ENCODE assay signal across 15 cellular contexts in genomic region chr7:17099083-17099973, GRCh38.
DNase-seq lines count a peak whose midpoint lies in the region; ATAC-seq, FAIRE-seq and TF ChIP-seq lines count a peak whose summit lies in the region.
"Had no signal": no experiment of that assay in that cellular context is flagged by ENCODE, and none has a peak within 500 bp of the region (broad histone marks: within the 10 kb centered on the region; RNA-seq: fewer than 3 reads in every experiment).

No MANE protein-coding gene starts in this region.

- no peak overlapping the region for H3K9ac ChIP-seq in adipocyte (ENCODE audit: low read length)

- no peak for TF ChIP-seq POLR2A in stomach (IDR thresholded peaks at IDR 0.05)

- WGBS in stomach, 5 donors: 54 to 61% (median 56%) methylated on average over 12 of the region's 12 CpGs

- H3K27me3 ChIP-seq in adipocyte (replicated peaks; ENCODE audit: control insufficient read depth, insufficient read depth, low read length) (no peaks in the 10 kb centered on the region), stomach (no peaks in the 10 kb centered on the region)
- H3K27me3 ChIP-seq: heart left ventricle, SJCRH30 had no signal

- H3K36me3 ChIP-seq in adipocyte (ENCODE audit: control insufficient read depth, insufficient read depth, low read length, severe bottlenecking) (no peaks in the 10 kb centered on the region), stomach (no peaks in the 10 kb centered on the region)
- H3K36me3 ChIP-seq: heart left ventricle, SJCRH30 had no signal

- H3K27ac ChIP-seq in stomach: peak overlapping the region; percentile 57 to 85 (median 76)
- H3K27ac ChIP-seq: heart left ventricle, SJCRH30 had no signal

- no peak for TF ChIP-seq EP300 in stomach (IDR thresholded peaks at IDR 0.05)

- no peak for FAIRE-seq in HTR-8/SVneo (lab: Jason Lieb, UNC)
- FAIRE-seq: GM12878 had no signal

- H3K4me3 ChIP-seq in adipocyte (ENCODE audit: low read length) (no peak overlapping the region), stomach (no peak overlapping the region)
- H3K4me3 ChIP-seq: GM12878, heart left ventricle, SJCRH30 had no signal

- DNase-seq in HT-29 (ENCODE audit: low spot score): peak; percentile 81
- DNase-seq in adipocyte (ENCODE audit: low read depth): peak; percentile 35
- DNase-seq in iris pigment epithelial cell (ENCODE audit: low read depth): peak; percentile 58
- peak; percentile 85 for DNase-seq in stomach
- DNase-seq in stimulated activated CD4-positive, alpha-beta T cell treated with anti-CD3 and anti-CD28 coated beads, Interleukin-4, amount 100 ng/mL, for 24 hours: no peak
- DNase-seq in NCI-H510A (lab: John Stamatoyannopoulos, UW): no peak
- DNase-seq in HTR-8/SVneo (ENCODE audit: insufficient read length, low spot score): no peak
- DNase-seq: cerebellar nuclear complex, SJCRH30 had no signal

- no peak for ATAC-seq in GM21786 (IDR thresholded peaks at IDR 0.05; ENCODE audit: unreplicated experiment)
- ATAC-seq: activated CD4-positive, CD25-positive, alpha-beta regulatory T cell treated with anti-CD3 and anti-CD28 coated beads, Interleukin-2, amount 50 U/mL, for 24 hours; GM12878; natural killer cell treated with Interleukin-12 subunit alpha and Interleukin-12 subunit beta and Interleukin-15 and Interleukin-18, amount 100 ng/mL, for 72 hours; stimulated activated memory B cell treated with anti-CD40 and anti-IgM and Interleukin-4, amounts not matched to agents 10 μg/mL and 1 μg/mL and 100 μg/mL, for 72 hours had no signal

- H3K9me3 ChIP-seq in adipocyte (ENCODE audit: control insufficient read depth, low read length) (no peaks in the 10 kb centered on the region), stomach (peaks cover 0 to 5% (median 0%) of the 10 kb centered on the region in 4 donors)
- H3K9me3 ChIP-seq: SJCRH30 had no signal

- no peak for TF ChIP-seq CTCF in stomach (IDR thresholded peaks at IDR 0.05)

- intact Hi-C loops in stomach (cut with DNase I; ENCODE audit: low total_unique reads): no loop called here

- H3K4me1 ChIP-seq in adipocyte (ENCODE audit: control insufficient read depth, insufficient read depth, low read length) (no peaks in the 10 kb centered on the region), stomach (peaks cover 14 to 26% (median 17%) of the 10 kb centered on the region in 4 donors)
- H3K4me1 ChIP-seq: SJCRH30 had no signal

Comparison
In these comparisons a context has a peak if more than half of its experiments do, and no peak if none do; other contexts are left out.
1. DNase-seq: peak in HT-29 (single experiment), adipocyte (single experiment), iris pigment epithelial cell (single experiment) and stomach (single experiment); none in stimulated activated CD4-positive, alpha-beta T cell treated with anti-CD3 and anti-CD28 coated beads, Interleukin-4, amount 100 ng/mL, for 24 hours (single experiment), NCI-H510A (single experiment) and HTR-8/SVneo (single experiment).